In the genomic region with DNA sequence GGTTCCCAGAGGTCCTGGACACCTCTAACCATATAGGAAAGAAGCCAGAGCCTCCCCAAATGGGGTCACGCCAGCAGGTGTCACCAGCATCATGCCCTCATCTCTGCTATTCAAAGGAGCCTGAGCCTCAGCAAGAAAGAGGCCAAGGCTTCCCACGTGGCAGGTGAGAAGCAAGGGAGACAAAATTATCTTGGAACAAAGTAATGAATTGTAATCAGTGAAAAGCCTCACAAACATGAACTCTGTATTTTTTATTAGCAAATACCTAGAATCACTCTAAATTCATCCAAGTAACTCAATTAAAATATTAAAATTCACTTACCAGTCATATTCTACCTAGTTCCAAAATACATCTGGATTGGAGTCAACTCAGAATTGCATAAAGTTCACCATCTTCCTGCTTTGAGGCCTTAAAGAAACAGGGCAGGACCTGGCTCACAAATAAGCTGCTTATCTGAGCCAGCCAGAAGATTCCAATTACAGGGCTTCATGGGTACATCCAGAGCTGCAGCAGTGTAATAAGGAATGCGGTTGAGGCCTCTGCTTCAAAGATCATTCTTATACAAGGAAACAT, we compare ENCODE assay signal across 10 cellular contexts.
DNase-seq lines count a peak whose midpoint lies in the region; ATAC-seq and FAIRE-seq lines count a peak whose summit lies in the region.
"Had no signal": no experiment of that assay in that cellular context is flagged by ENCODE, and none has a peak within 500 bp of the region (broad histone marks: within the 10 kb centered on the region; RNA-seq: fewer than 3 reads in every experiment).

No MANE protein-coding gene starts in this region.

- DNase-seq in DMS 273 (lab: John Stamatoyannopoulos, UW; ENCODE audit: unreplicated experiment) (peak; percentile 40), DMS 273 treated with DMSO at 0.1 percent for 48 hours (lab: John Stamatoyannopoulos, UW) (no peak), OCI-M1 (lab: John Stamatoyannopoulos, UW) (peak; percentile 90), fibroblast of the conjunctiva (ENCODE audit: low read depth) (peak; percentile 61), small intestine (peak; percentile 59), NCI-H1436 (lab: John Stamatoyannopoulos, UW) (no peak), epidermal melanocyte (ENCODE audit: insufficient read length, low spot score) (no peak)
- DNase-seq: activated CD4-positive, alpha-beta T cell treated with anti-CD3 and anti-CD28 coated beads, Interleukin-2, amount 50 U/mL, for 4 hours had no signal

- H3K9me3 ChIP-seq in small intestine (ENCODE audit: control insufficient read depth, low read depth) = no peaks in the 10 kb centered on the region

- 38 to 56% (median 51%) methylated on average over 3 of the region's 3 CpGs for WGBS in small intestine, 3 donors

- no peak overlapping the region for H3K27ac ChIP-seq in small intestine (ENCODE audit: low read depth in 1 of 2, low read length in 1 of 2)
- H3K27ac ChIP-seq: 22Rv1 had no signal

- H3K36me3 ChIP-seq in small intestine (ENCODE audit: control insufficient read depth in 2 of 2, insufficient read depth in 2 of 2, low read length in 2 of 2) = no peaks in the 10 kb centered on the region

- FAIRE-seq in small intestine (lab: Jason Lieb, UNC) = no peak

- H3K4me3 ChIP-seq in small intestine (ENCODE audit: low read depth in 1 of 2, low read length in 2 of 2) = no peak overlapping the region

- no peaks in the 10 kb centered on the region for H3K27me3 ChIP-seq in small intestine (ENCODE audit: control insufficient read depth in 2 of 2, insufficient read depth in 2 of 2, low read length in 2 of 2)

- peaks cover 7 to 13% of the 10 kb centered on the region in 2 donors for H3K4me1 ChIP-seq in small intestine (ENCODE audit: control insufficient read depth in 2 of 2, insufficient read depth in 1 of 2, low read depth in 1 of 2, low read length in 1 of 2)

- no peak for ATAC-seq in GM19463 (IDR thresholded peaks at IDR 0.05; ENCODE audit: unreplicated experiment)

Comparison
In these comparisons a context has a peak if more than half of its experiments do, and no peak if none do; other contexts are left out.
1. DNase-seq: peak in DMS 273 (single experiment), OCI-M1 (single experiment), fibroblast of the conjunctiva (single experiment) and small intestine (single experiment); none in DMS 273 treated with DMSO at 0.1 percent for 48 hours (single experiment), NCI-H1436 (single experiment) and epidermal melanocyte (single experiment).